Comparison of ENCODE assay signal across 1 cellular context in genomic region chr3:51975857-51976549, GRCh38.
TF ChIP-seq lines count a peak whose summit lies in the region.

No MANE protein-coding gene starts in this region.

TF ChIP-seq in HCT116, 20 proteins besides CTCF, POLR2A, EP300 and RAD21:
- no peak for TF ChIP-seq SRF (IDR thresholded peaks at IDR 0.05; ENCODE audit: low read depth)
- TF ChIP-seq ELF1 (IDR thresholded peaks at IDR 0.05; ENCODE audit: borderline replicate concordance, low read depth) = no peak
- TF ChIP-seq ZFX (IDR thresholded peaks at IDR 0.05) = no peak
- TF ChIP-seq ZBTB33 (IDR thresholded peaks at IDR 0.05; ENCODE audit: extremely low read depth, insufficient replicate concordance, low read length) = no peak
TF ChIP-seq in HCT116: peak in this region for 0.
